8 cellular contexts compared by ENCODE assay signal in genomic region chr19:42075616-42076374, GRCh38. TPM values are rescaled to one million over a fixed set of nuclear protein-coding genes. Genes with fewer than 3 reads are reported as not detected.
DNase-seq lines count a peak whose midpoint lies in the region; ATAC-seq and TF ChIP-seq lines count a peak whose summit lies in the region.

Gene ZNF574 (plus strand): TSS chr19:42076166. CDS start chr19:42078607, 2,441 bp downstream.

- H3K4me1 ChIP-seq in ACC112 (ENCODE audit: control insufficient read depth, insufficient read depth, low read length, unreplicated experiment) (peaks cover 20% of the 10 kb centered on the region), breast epithelium (peaks cover 6 to 8% of the 10 kb centered on the region in 2 donors), iPS-18a (ENCODE audit: control insufficient read depth, low read depth, low read length) (peaks cover 3% of the 10 kb centered on the region), skeletal muscle satellite cell (ENCODE audit: control insufficient read depth, insufficient read depth, low read length) (peaks cover 33% of the 10 kb centered on the region)

- peak; percentile 89 for TF ChIP-seq POLR2A in breast epithelium (IDR thresholded peaks at IDR 0.05)

- ATAC-seq in GM18870 (IDR thresholded peaks at IDR 0.05; ENCODE audit: unreplicated experiment) (peak; percentile 97), HG03135 (IDR thresholded peaks at IDR 0.05; ENCODE audit: unreplicated experiment) (peak; percentile 94)

- H3K4me3 ChIP-seq in ACC112 (ENCODE audit: low read depth, low read length) = peak within 1 kb of the TSS; percentile 98
- peak within 1 kb of the TSS; percentile 72 to 100 (median 76) for H3K4me3 ChIP-seq in breast epithelium
- peak within 1 kb of the TSS; percentile 94 for H3K4me3 ChIP-seq in iPS-18a (ENCODE audit: low read length)
- peak within 1 kb of the TSS; percentile 95 for H3K4me3 ChIP-seq in skeletal muscle satellite cell (ENCODE audit: low read length)

- H3K79me2 ChIP-seq in ACC112 (ENCODE audit: control insufficient read depth, insufficient read depth, low read length, unreplicated experiment) = peaks cover 36% of the 10 kb centered on the region

- H3K9me3 ChIP-seq in breast epithelium (no peaks in the 10 kb centered on the region), iPS-18a (ENCODE audit: control insufficient read depth, low read depth, low read length) (no peaks in the 10 kb centered on the region), skeletal muscle satellite cell (replicated peaks; ENCODE audit: low read length) (no peaks in the 10 kb centered on the region)

- intact Hi-C loops in breast epithelium (cut with DNase I; ENCODE audit: low total_unique reads) = loop anchor here (5.0 kb wide), 1 partner anchor 1587 kb away; no protein-coding TSS in a partner anchor

- no peaks in the 10 kb centered on the region; the same call in 1 of the 2 replicates for H3K36me3 ChIP-seq in ACC112 (ENCODE audit: insufficient read depth, low read length)
- H3K36me3 ChIP-seq in breast epithelium = peaks cover 22% of the 10 kb centered on the region
- H3K36me3 ChIP-seq in iPS-18a (ENCODE audit: control insufficient read depth, low read depth, low read length) = peaks cover 26% of the 10 kb centered on the region
- peaks cover 25% of the 10 kb centered on the region for H3K36me3 ChIP-seq in skeletal muscle satellite cell (ENCODE audit: insufficient read depth, low read length)

- H3K4me2 ChIP-seq in skeletal muscle satellite cell (ENCODE audit: low read length) = peak within 1 kb of the TSS; percentile 95

- TF ChIP-seq CTCF in VCaP (conservative IDR thresholded peaks at IDR 0.05) (no peak), breast epithelium (IDR thresholded peaks at IDR 0.05) (peak in 1 of 3 donors; percentile 22)

- H2AFZ ChIP-seq in ACC112 (ENCODE audit: low read length, unreplicated experiment) = peak within 1 kb of the TSS; percentile 84

- no peaks in the 10 kb centered on the region for H3K27me3 ChIP-seq in ACC112 (ENCODE audit: insufficient read depth, low read length)
- no peaks in the 10 kb centered on the region for H3K27me3 ChIP-seq in breast epithelium
- H3K27me3 ChIP-seq in iPS-18a (ENCODE audit: control insufficient read depth, insufficient read depth, low read length) = no peaks in the 10 kb centered on the region
- peaks cover 2% of the 10 kb centered on the region for H3K27me3 ChIP-seq in skeletal muscle satellite cell (ENCODE audit: control insufficient read depth, insufficient read depth, low read length)

- H3K9ac ChIP-seq in iPS-18a (ENCODE audit: low read length) = peak within 1 kb of the TSS; percentile 98
- H3K9ac ChIP-seq in skeletal muscle satellite cell (ENCODE audit: low read depth, low read length) = peak within 1 kb of the TSS; percentile 94

- DNase-seq in NCI-H2196 treated with DMSO at 0.1 percent for 48 hours (lab: John Stamatoyannopoulos, UW; ENCODE audit: unreplicated experiment) (peak; percentile 99), breast epithelium (ENCODE audit: low spot score in 2 of 2) (peak; percentile 98 to 99)

- H3K27ac ChIP-seq in ACC112 (ENCODE audit: low read depth, low read length) = peak within 1 kb of the TSS; percentile 84
- H3K27ac ChIP-seq in VCaP = peak within 1 kb of the TSS; percentile 89
- H3K27ac ChIP-seq in breast epithelium = peak within 1 kb of the TSS; percentile 98 to 99
- H3K27ac ChIP-seq in iPS-18a (ENCODE audit: low read length) = peak within 1 kb of the TSS; percentile 99

RNA-seq across cellular contexts. Expression of gene ZNF574, which starts in this region (rescaled TPM):
- total RNA-seq in breast epithelium = 10 to 100 TPM; 13.8 to 19.2 (median 15.1) TPM
- 16.7 and 19.9 TPM in 2 replicates for total RNA-seq in skeletal muscle satellite cell (2012; rRNA removed)

Comparison
In these comparisons a context has a peak if more than half of its experiments do, and no peak if none do; other contexts are left out.
1. Peak in every context shown above with its lines: DNase-seq, ATAC-seq, H3K4me3 ChIP-seq and H3K27ac ChIP-seq.